8 cellular contexts compared by ENCODE assay signal in the genomic region with DNA sequence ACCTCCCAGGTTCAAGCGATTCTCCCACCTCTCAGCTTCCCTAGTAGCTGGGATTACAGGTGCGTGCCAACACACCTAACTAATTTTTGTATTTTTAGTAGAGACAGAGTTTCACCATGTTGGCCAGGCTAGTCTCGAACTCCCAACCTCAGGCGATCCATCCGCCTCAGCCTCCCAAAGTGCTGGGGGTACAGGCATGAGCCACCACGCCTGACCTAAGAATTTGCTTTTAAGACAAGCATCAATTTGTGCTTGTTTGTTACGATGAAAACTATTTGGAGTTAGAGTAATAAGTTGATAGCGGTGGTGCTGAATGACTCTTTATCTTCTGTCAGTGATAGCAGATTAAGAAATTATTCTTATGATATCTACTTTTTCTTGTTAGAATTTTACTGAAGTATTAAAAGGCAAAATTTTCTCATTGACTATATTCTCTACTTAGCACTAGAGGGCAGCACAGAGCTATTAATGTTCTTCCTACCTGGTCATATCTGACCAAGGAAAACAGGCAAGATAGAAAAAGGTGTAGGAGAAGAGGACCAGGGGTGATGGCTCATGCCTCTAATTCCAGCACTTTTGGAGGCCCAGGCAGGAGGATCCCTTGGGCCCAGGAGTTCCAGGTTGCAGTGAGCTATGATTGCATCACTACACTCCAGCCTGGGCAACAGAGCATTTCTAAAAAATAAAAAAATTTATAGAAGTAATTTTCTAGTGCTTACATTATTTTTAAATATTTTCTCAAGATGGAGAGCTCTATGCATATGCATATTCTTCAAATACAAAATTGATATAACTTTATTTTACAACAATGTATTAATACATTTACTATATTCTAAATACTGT. TPM values are rescaled to one million over a fixed set of nuclear protein-coding genes. Genes with fewer than 3 reads are reported as not detected.
DNase-seq lines count a peak whose midpoint lies in the region; ATAC-seq, FAIRE-seq and TF ChIP-seq lines count a peak whose summit lies in the region.

No MANE protein-coding gene starts in this region.

- TF ChIP-seq CTCF in A673 (conservative IDR thresholded peaks at IDR 0.05; ENCODE audit: low read depth, low read length) (peak; percentile 80), GM12865 (IDR thresholded peaks at IDR 0.05; ENCODE audit: insufficient read depth, low read depth, low read length, missing control alignments) (peak; percentile 46), body of pancreas (IDR thresholded peaks at IDR 0.05) (peak; percentile 33 to 76 (median 65)), kidney (IDR thresholded peaks at IDR 0.05; ENCODE audit: borderline replicate concordance, extremely low read depth, insufficient read depth) (peak; percentile 58), upper lobe of left lung (IDR thresholded peaks at IDR 0.05) (peak in 5 of 6 experiments; percentile 27 to 67 (median 61))

- no peaks in the 10 kb centered on the region for H3K9me3 ChIP-seq in A673 (ENCODE audit: low read depth, low read length, poor library complexity, severe bottlenecking)
- no peaks in the 10 kb centered on the region for H3K9me3 ChIP-seq in body of pancreas
- H3K9me3 ChIP-seq in kidney (ENCODE audit: control insufficient read depth in 1 of 2, low read length in 2 of 2) = no peaks in the 10 kb centered on the region
- H3K9me3 ChIP-seq in upper lobe of left lung = no peaks in the 10 kb centered on the region

- 60 to 68% methylated on average over 8 of the region's 8 CpGs for WGBS in body of pancreas, 2 donors
- WGBS in upper lobe of left lung, 2 donors = 86 to 90% methylated on average over 8 of the region's 8 CpGs

- intact Hi-C loops in A673 (cut with micrococcal nuclease; ENCODE audit: unreplicated experiment) (loop anchor here (1.0 to 5.0 kb wide), 4 partner anchors 215 to 519 kb away; partner anchors contain the start of gene SMIM36), body of pancreas (cut with DNase I) (loop anchor here (10.0 kb wide), 2 partner anchors 302 to 352 kb away; no protein-coding TSS in a partner anchor), kidney (cut with DNase I) (loop anchor here (10.0 kb wide), 1 partner anchor 522 kb away; the partner anchor contains the start of gene SMIM36)

- peak; percentile 59 for ATAC-seq in HG03565 (IDR thresholded peaks at IDR 0.05; ENCODE audit: unreplicated experiment)
- peak; percentile 73 for ATAC-seq in body of pancreas
- ATAC-seq in upper lobe of left lung (ENCODE audit: low FRiP score in 2 of 2) = peak in 1 of 2 donors; percentile 70
- ATAC-seq in GM18868 (IDR thresholded peaks at IDR 0.05; ENCODE audit: unreplicated experiment) = no peak

- TF ChIP-seq POLR2A in body of pancreas (IDR thresholded peaks at IDR 0.05) (no peak), upper lobe of left lung (IDR thresholded peaks at IDR 0.05) (no peak)

- peak; percentile 74 for DNase-seq in A673 (ENCODE audit: low spot score)
- peak; percentile 63 for DNase-seq in GM12865 (ENCODE audit: low read depth)
- DNase-seq in NCI-H524 treated with DMSO at 0.1 percent for 48 hours (lab: John Stamatoyannopoulos, UW) = peak; percentile 49
- DNase-seq in body of pancreas = peak in 1 of 4 donors; percentile 13
- no peak for DNase-seq in kidney
- DNase-seq in upper lobe of left lung = no peak

- H3K4me1 ChIP-seq in A673 (ENCODE audit: insufficient read depth, low read length, poor library complexity, severe bottlenecking) = no peaks in the 10 kb centered on the region
- no peaks in the 10 kb centered on the region for H3K4me1 ChIP-seq in body of pancreas
- H3K4me1 ChIP-seq in kidney (ENCODE audit: control insufficient read depth in 1 of 2, insufficient read depth in 1 of 2, low read depth in 1 of 2, low read length in 2 of 2) = no peaks in the 10 kb centered on the region
- H3K4me1 ChIP-seq in upper lobe of left lung = no peaks in the 10 kb centered on the region

- H3K27ac ChIP-seq in A673 (ENCODE audit: low read depth, low read length, poor library complexity, severe bottlenecking) (no peak overlapping the region), body of pancreas (no peak overlapping the region), kidney (ENCODE audit: low read depth in 2 of 2, low read length in 2 of 2) (no peak overlapping the region), upper lobe of left lung (no peak overlapping the region)

- no peak overlapping the region for H3K9ac ChIP-seq in kidney (ENCODE audit: low read length in 2 of 2)

- CTCF ChIA-PET in A673 (lab: Charles Lee) = interaction anchor here (0.6 to 1.5 kb wide), 6 partner anchors 14 to 534 kb away, joined by 3 to 10 read pairs (median 5); no protein-coding TSS in a partner anchor

- H3K36me3 ChIP-seq in A673 (ENCODE audit: insufficient read depth, low read length, poor library complexity, severe bottlenecking) (no peaks in the 10 kb centered on the region), body of pancreas (replicated peaks in 1 of 2; ENCODE audit: insufficient read depth in 1 of 2, low read depth in 2 of 2) (no peaks in the 10 kb centered on the region), kidney (ENCODE audit: control insufficient read depth in 1 of 2, insufficient read depth in 2 of 2, low read length in 2 of 2) (peaks cover 0 to 6% of the 10 kb centered on the region in 2 donors), upper lobe of left lung (peaks cover 0 to 3% (median 1%) of the 10 kb centered on the region in 4 donors)

- POLR2A ChIA-PET in A673 (lab: Charles Lee; ENCODE audit: low non-redundant PET) = interaction anchor here (0.6 to 0.7 kb wide), 2 partner anchors 10 to 331 kb away, joined by 3 to 6 read pairs; no protein-coding TSS in a partner anchor

- no peak overlapping the region for H3K4me3 ChIP-seq in A673 (ENCODE audit: low read depth, low read length, poor library complexity, severe bottlenecking)
- H3K4me3 ChIP-seq in GM12865 (ENCODE audit: low read depth, low read length) = no peak overlapping the region
- no peak overlapping the region for H3K4me3 ChIP-seq in body of pancreas
- H3K4me3 ChIP-seq in kidney (ENCODE audit: low read length in 2 of 2) = no peak overlapping the region
- no peak overlapping the region for H3K4me3 ChIP-seq in upper lobe of left lung

- no peak for TF ChIP-seq EP300 in upper lobe of left lung (IDR thresholded peaks at IDR 0.05)

- peak; percentile 82 for FAIRE-seq in kidney (lab: Jason Lieb, UNC)

- BruUV-seq in A673 (replicated peaks; lab: Mats Ljungman, UMichigan) = no TSS peak

- H3K27me3 ChIP-seq in A673 (replicated peaks; ENCODE audit: insufficient read depth, low read depth, low read length, poor library complexity) (no peaks in the 10 kb centered on the region), body of pancreas (no peaks in the 10 kb centered on the region), upper lobe of left lung (no peaks in the 10 kb centered on the region)

RNA-seq across cellular contexts. Expression of gene STXBP4, which starts 24.5 kb away (rescaled TPM):
- total RNA-seq in A673 (2021) (23.6 and 24.2 TPM in 2 replicates), body of pancreas (1 to 10 TPM; 3.6 to 9.3 TPM), kidney (20.2 TPM), upper lobe of left lung (10 to 100 TPM in 4 of 6 donors, 1 to 10 TPM in 2; 9.1 to 24.7 (median 11.9) TPM)
- 4.5 TPM for polyA plus RNA-seq in kidney (ENCODE audit: insufficient read depth, low read depth, low replicate concordance)

RNA-seq across cellular contexts. Expression of gene COX11, which starts 24.6 kb away (rescaled TPM):
- 109 and 118 TPM in 2 replicates for total RNA-seq in A673 (2021)
- 10 to 100 TPM; 19.8 to 30.1 TPM for total RNA-seq in body of pancreas
- 64.9 TPM for total RNA-seq in kidney
- polyA plus RNA-seq in kidney (ENCODE audit: insufficient read depth, low read depth, low replicate concordance) = 52.7 TPM
- total RNA-seq in upper lobe of left lung = 10 to 100 TPM; 30.7 to 64.8 (median 47.2) TPM

Comparison
In these comparisons a context has a peak if more than half of its experiments do, and no peak if none do; other contexts are left out.
1. DNase-seq: peak in A673 (single experiment), GM12865 (single experiment) and NCI-H524 treated with DMSO at 0.1 percent for 48 hours (single experiment); none in kidney (single experiment) and upper lobe of left lung (0 of 2).
2. Peak in every context shown above with its lines, with median percentiles within 50 percentile points of each other: CTCF ChIP-seq.